In genomic region chr10:94122247-94122646, GRCh38 we compare ENCODE assay signal across 17 cellular contexts.
DNase-seq lines count a peak whose midpoint lies in the region; ATAC-seq and TF ChIP-seq lines count a peak whose summit lies in the region.
"Had no signal": no experiment of that assay in that cellular context is flagged by ENCODE, and none has a peak within 500 bp of the region (broad histone marks: within the 10 kb centered on the region; RNA-seq: fewer than 3 reads in every experiment).

No MANE protein-coding gene starts in this region.

- no peaks in the 10 kb centered on the region for H3K9me3 Mint-ChIP-seq in HFFc6
- no peaks in the 10 kb centered on the region for H3K9me3 Mint-ChIP-seq in T-helper 2 cell treated with Interferon-gamma antibody and Interleukin-4, amounts not matched to agents 5 μg/mL and 100 μg/mL, for 36 hours

- TF ChIP-seq CTCF in HFFc6 (IDR thresholded peaks at IDR 0.05), result no peak
- TF ChIP-seq CTCF in ascending aorta (IDR thresholded peaks at IDR 0.05), result no peak
- no peak for TF ChIP-seq CTCF in gastroesophageal sphincter (IDR thresholded peaks at IDR 0.05)
- no peak for TF ChIP-seq CTCF in upper lobe of right lung (IDR thresholded peaks at IDR 0.05)

- intact Hi-C loops in ascending aorta (cut with DNase I) (no loop called here), upper lobe of right lung (cut with DNase I) (no loop called here)

- TF ChIP-seq EP300 in gastroesophageal sphincter (IDR thresholded peaks at IDR 0.05), result no peak

- no peaks in the 10 kb centered on the region for H3K9me3 ChIP-seq in ascending aorta
- no peaks in the 10 kb centered on the region for H3K9me3 ChIP-seq in gastroesophageal sphincter
- no peaks in the 10 kb centered on the region for H3K9me3 ChIP-seq in upper lobe of right lung
- H3K9me3 ChIP-seq: HAP-1 had no signal

- peaks cover 4% of the 10 kb centered on the region; the same call in 1 of the 2 replicates for H3K36me3 Mint-ChIP-seq in HFFc6 (ENCODE audit: low read depth)
- H3K36me3 Mint-ChIP-seq in T-helper 2 cell treated with Interferon-gamma antibody and Interleukin-4, amounts not matched to agents 5 μg/mL and 100 μg/mL, for 36 hours (ENCODE audit: low read depth), result no peaks in the 10 kb centered on the region

- H3K4me3 ChIP-seq in ascending aorta, result no peak overlapping the region
- no peak overlapping the region for H3K4me3 ChIP-seq in gastroesophageal sphincter
- no peak overlapping the region for H3K4me3 ChIP-seq in upper lobe of right lung
- H3K4me3 ChIP-seq: HAP-1 had no signal

- 61 to 70% methylated on average over 3 of the region's 3 CpGs for WGBS in gastroesophageal sphincter (ENCODE audit: low coverage in 1 of 2), 2 donors

- ATAC-seq in gastroesophageal sphincter, result no peak
- no peak for ATAC-seq in upper lobe of right lung

- no peak for TF ChIP-seq POLR2A in gastroesophageal sphincter (IDR thresholded peaks at IDR 0.05)

- peaks cover under 1% of the 10 kb centered on the region; the same call in 1 of the 2 replicates for H3K4me1 Mint-ChIP-seq in HFFc6 (ENCODE audit: low read depth)
- no peaks in the 10 kb centered on the region for H3K4me1 Mint-ChIP-seq in T-helper 2 cell treated with Interferon-gamma antibody and Interleukin-4, amounts not matched to agents 5 μg/mL and 100 μg/mL, for 36 hours (ENCODE audit: low read depth)
- H3K4me1 Mint-ChIP-seq: B cell had no signal

- H3K27ac ChIP-seq in ascending aorta, result peak overlapping the region; percentile 19 to 62
- peak overlapping the region in 3 of 4 donors; percentile 18 to 67 (median 56) for H3K27ac ChIP-seq in gastroesophageal sphincter
- H3K27ac ChIP-seq in upper lobe of right lung, result peak overlapping the region; percentile 47

- peak overlapping the region; percentile 43 for H3K27ac Mint-ChIP-seq in HFFc6
- H3K27ac Mint-ChIP-seq in T-helper 2 cell treated with Interferon-gamma antibody and Interleukin-4, amounts not matched to agents 5 μg/mL and 100 μg/mL, for 36 hours, result no peak overlapping the region
- H3K27ac Mint-ChIP-seq: B cell; CD4-positive, alpha-beta T cell had no signal

- no peaks in the 10 kb centered on the region for H3K36me3 ChIP-seq in ascending aorta
- H3K36me3 ChIP-seq in gastroesophageal sphincter, result no peaks in the 10 kb centered on the region
- no peaks in the 10 kb centered on the region for H3K36me3 ChIP-seq in upper lobe of right lung
- H3K36me3 ChIP-seq: HAP-1 had no signal

- H3K27me3 ChIP-seq in ascending aorta, result no peaks in the 10 kb centered on the region
- no peaks in the 10 kb centered on the region for H3K27me3 ChIP-seq in gastroesophageal sphincter
- no peaks in the 10 kb centered on the region for H3K27me3 ChIP-seq in upper lobe of right lung

- H3K4me1 ChIP-seq in ascending aorta (peaks cover 14 to 50% of the 10 kb centered on the region in 2 donors), gastroesophageal sphincter (peaks cover 9 to 41% (median 15%) of the 10 kb centered on the region in 3 donors), upper lobe of right lung (peaks cover 18% of the 10 kb centered on the region)

- no peak for DNase-seq in HFFc6
- no peak for DNase-seq in ascending aorta (ENCODE audit: low spot score in 2 of 2)
- no peak for DNase-seq in upper lobe of right lung
- DNase-seq in T-helper 2 cell treated with Interferon-gamma antibody and Interleukin-4, amounts not matched to agents 5 μg/mL and 100 μg/mL, for 36 hours (ENCODE audit: low spot score), result no peak
- no peak for DNase-seq in HuH-7 (ENCODE audit: low spot score)
- DNase-seq in NCI-H1694 treated with DMSO at 0.1 percent for 48 hours (lab: John Stamatoyannopoulos, UW), result no peak
- DNase-seq: ACHN; Calu3; CD4-positive, alpha-beta T cell; DND-41; NCI-H1417 treated with DMSO at 0.1 percent for 48 hours; NCI-H2029 treated with DMSO at 0.1 percent for 48 hours; NCI-H510A treated with DMSO at 0.1 percent for 48 hours; RPMI8226 had no signal

- no peaks in the 10 kb centered on the region for H3K27me3 Mint-ChIP-seq in HFFc6 (ENCODE audit: insufficient read depth)
- no peaks in the 10 kb centered on the region for H3K27me3 Mint-ChIP-seq in T-helper 2 cell treated with Interferon-gamma antibody and Interleukin-4, amounts not matched to agents 5 μg/mL and 100 μg/mL, for 36 hours (ENCODE audit: low read depth)
- H3K27me3 Mint-ChIP-seq: B cell; CD4-positive, alpha-beta T cell had no signal

- H3K4me3 Mint-ChIP-seq in HFFc6, result no peak overlapping the region
- H3K4me3 Mint-ChIP-seq in T-helper 2 cell treated with Interferon-gamma antibody and Interleukin-4, amounts not matched to agents 5 μg/mL and 100 μg/mL, for 36 hours, result no peak overlapping the region
- H3K4me3 Mint-ChIP-seq: B cell; CD4-positive, alpha-beta T cell had no signal
